1 cellular context compared by ENCODE assay signal in genomic region chr22:46736705-46737104, GRCh38.
TF ChIP-seq lines count a peak whose summit lies in the region.

No MANE protein-coding gene starts in this region.

TF ChIP-seq in HEK293, 187 proteins besides CTCF, POLR2A, EP300 and RAD21 (continued from another document):
- TF ChIP-seq ZNF26 (tag by site-specific recombination; IDR thresholded peaks at IDR 0.05), result no peak
- TF ChIP-seq ZBTB7A (tag by site-specific recombination; IDR thresholded peaks at IDR 0.05; ENCODE audit: low read depth), result no peak
- TF ChIP-seq KLF1 (tag by site-specific recombination; IDR thresholded peaks at IDR 0.05), result peak; percentile 47; the same call in 1 of the 2 replicates
- no peak for TF ChIP-seq ZNF132 (tag by site-specific recombination; IDR thresholded peaks at IDR 0.05; ENCODE audit: borderline replicate concordance)
- TF ChIP-seq ZNF518A (tag by site-specific recombination; conservative IDR thresholded peaks at IDR 0.05; ENCODE audit: low read depth), result no peak
- TF ChIP-seq ZNF707 (tag by site-specific recombination; IDR thresholded peaks at IDR 0.05), result no peak
- TF ChIP-seq ZNF121 (tag by site-specific recombination; IDR thresholded peaks at IDR 0.05), result no peak
- no peak for TF ChIP-seq ZNF561 (tag by site-specific recombination; IDR thresholded peaks at IDR 0.05; ENCODE audit: borderline replicate concordance)
- TF ChIP-seq, protein P1, sequence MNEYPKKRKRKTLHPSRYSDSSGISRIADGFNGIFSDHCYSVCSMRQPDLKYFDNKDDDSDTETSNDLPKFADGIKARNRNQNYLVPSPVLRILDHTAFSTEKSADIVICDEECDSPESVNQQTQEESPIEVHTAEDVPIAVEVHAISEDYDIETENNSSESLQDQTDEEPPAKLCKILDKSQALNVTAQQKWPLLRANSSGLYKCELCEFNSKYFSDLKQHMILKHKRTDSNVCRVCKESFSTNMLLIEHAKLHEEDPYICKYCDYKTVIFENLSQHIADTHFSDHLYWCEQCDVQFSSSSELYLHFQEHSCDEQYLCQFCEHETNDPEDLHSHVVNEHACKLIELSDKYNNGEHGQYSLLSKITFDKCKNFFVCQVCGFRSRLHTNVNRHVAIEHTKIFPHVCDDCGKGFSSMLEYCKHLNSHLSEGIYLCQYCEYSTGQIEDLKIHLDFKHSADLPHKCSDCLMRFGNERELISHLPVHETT (tag by site-specific recombination; IDR thresholded peaks at IDR 0.05), result no peak
- TF ChIP-seq ZNF19 (tag by site-specific recombination; IDR thresholded peaks at IDR 0.05; ENCODE audit: low read depth), result no peak
- TF ChIP-seq, protein P2, sequence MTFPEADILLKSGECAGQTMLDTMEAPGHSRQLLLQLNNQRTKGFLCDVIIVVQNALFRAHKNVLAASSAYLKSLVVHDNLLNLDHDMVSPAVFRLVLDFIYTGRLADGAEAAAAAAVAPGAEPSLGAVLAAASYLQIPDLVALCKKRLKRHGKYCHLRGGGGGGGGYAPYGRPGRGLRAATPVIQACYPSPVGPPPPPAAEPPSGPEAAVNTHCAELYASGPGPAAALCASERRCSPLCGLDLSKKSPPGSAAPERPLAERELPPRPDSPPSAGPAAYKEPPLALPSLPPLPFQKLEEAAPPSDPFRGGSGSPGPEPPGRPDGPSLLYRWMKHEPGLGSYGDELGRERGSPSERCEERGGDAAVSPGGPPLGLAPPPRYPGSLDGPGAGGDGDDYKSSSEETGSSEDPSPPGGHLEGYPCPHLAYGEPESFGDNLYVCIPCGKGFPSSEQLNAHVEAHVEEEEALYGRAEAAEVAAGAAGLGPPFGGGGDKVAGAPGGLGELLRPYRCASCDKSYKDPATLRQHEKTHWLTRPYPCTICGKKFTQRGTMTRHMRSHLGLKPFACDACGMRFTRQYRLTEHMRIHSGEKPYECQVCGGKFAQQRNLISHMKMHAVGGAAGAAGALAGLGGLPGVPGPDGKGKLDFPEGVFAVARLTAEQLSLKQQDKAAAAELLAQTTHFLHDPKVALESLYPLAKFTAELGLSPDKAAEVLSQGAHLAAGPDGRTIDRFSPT (tag by site-specific recombination; IDR thresholded peaks at IDR 0.05), result no peak
- TF ChIP-seq ZNF354C (tag by site-specific recombination; IDR thresholded peaks at IDR 0.05; ENCODE audit: borderline replicate concordance, low read depth), result no peak
